17 cellular contexts compared by ENCODE assay signal in genomic region chr2:11552260-11552638, GRCh38. TPM values are rescaled to one million over a fixed set of nuclear protein-coding genes. Genes with fewer than 3 reads are reported as not detected.
"Had no signal": no experiment of that assay in that cellular context is flagged by ENCODE, and none has a peak within 500 bp of the region (broad histone marks: within the 10 kb centered on the region; RNA-seq: fewer than 3 reads in every experiment).

No MANE protein-coding gene starts in this region.

- H3K9ac ChIP-seq: neural progenitor cell had no signal

- H2AFZ ChIP-seq: hepatocyte, neural progenitor cell had no signal

- H3K4me1 ChIP-seq: foreskin keratinocyte, suprapubic skin, tibial artery, upper lobe of right lung, vagina had no signal

- H3K4me3 ChIP-seq: hepatocyte, neural progenitor cell, smooth muscle cell, suprapubic skin, tibial artery, upper lobe of right lung, vagina had no signal

- DNase-seq: effector memory CD8-positive, alpha-beta T cell; erythroblast; foreskin keratinocyte; mammary epithelial cell; natural killer cell; nucleus accumbens; stimulated activated CD4-positive, alpha-beta T cell treated with anti-CD3 and anti-CD28 coated beads, Interleukin-4, amount 100 ng/mL, for 1 hour; stimulated activated CD8-positive, alpha-beta memory T cell treated with anti-CD3 and anti-CD28 coated beads, Interleukin-4, amount 100 ng/mL, for 48 hours; stimulated activated naive CD8-positive, alpha-beta T cell treated with anti-CD3 and anti-CD28 coated beads, Interleukin-15, Interleukin-2, amounts not matched to agents 100 U/mL and 50 U/mL, for 24 hours; tibial artery had no signal

- H3K9me3 ChIP-seq: suprapubic skin, upper lobe of right lung, vagina had no signal

- ATAC-seq: effector memory CD8-positive, alpha-beta T cell; foreskin keratinocyte; natural killer cell; stimulated activated effector memory CD8-positive, alpha-beta T cell treated with anti-CD3 and anti-CD28 coated beads, Interleukin-12 subunit alpha, Interleukin-12 subunit beta, amount 100 ng/mL, for 72 hours; stimulated activated naive CD8-positive, alpha-beta T cell treated with anti-CD3 and anti-CD28 coated beads, Interleukin-15, Interleukin-2, amounts not matched to agents 100 U/mL and 50 U/mL, for 24 hours; upper lobe of right lung had no signal

- H3K4me2 ChIP-seq: hepatocyte, neural progenitor cell, smooth muscle cell had no signal

- H3K27ac ChIP-seq: foreskin keratinocyte, hepatocyte, neural progenitor cell, suprapubic skin, tibial artery, upper lobe of right lung, vagina had no signal

- H3K36me3 ChIP-seq: neural progenitor cell, suprapubic skin, tibial artery, upper lobe of right lung, vagina had no signal

- H3K27me3 ChIP-seq: hepatocyte, neural progenitor cell, suprapubic skin, vagina had no signal

RNA-seq across cellular contexts. Expression of gene GREB1, which starts 18.4 kb away (rescaled TPM):
- polyA plus RNA-seq: foreskin keratinocyte had no signal
